Comparison of ENCODE assay signal across 6 cellular contexts in the genomic region with DNA sequence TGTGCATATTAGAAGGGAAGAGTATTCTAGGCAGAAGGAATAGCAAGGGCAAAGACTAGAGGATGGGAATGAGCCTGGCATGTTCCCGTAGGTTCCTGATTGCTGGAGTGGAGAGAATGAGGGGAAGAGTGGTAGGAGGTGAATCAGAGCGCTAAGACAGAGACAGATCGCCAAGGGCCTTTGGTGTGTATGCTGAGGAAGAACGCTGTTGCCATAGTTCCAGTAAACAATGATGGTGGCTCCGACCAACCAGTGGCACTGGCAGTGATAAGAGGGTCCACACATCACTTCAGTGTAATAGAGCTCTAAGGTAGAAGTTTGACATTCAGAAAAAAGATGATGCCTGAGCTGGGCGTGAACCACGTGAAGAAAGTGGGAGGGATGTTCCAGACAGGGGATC. TPM values are rescaled to one million over a fixed set of nuclear protein-coding genes. Genes with fewer than 3 reads are reported as not detected.
A peak's percentile ranks its signal among the peaks of the same experiment; 100 is the strongest.
DNase-seq lines count a peak whose midpoint lies in the region; TF ChIP-seq lines count a peak whose summit lies in the region.

No MANE protein-coding gene starts in this region.

- H3K27me3 Mint-ChIP-seq in IgD-negative memory B cell, result peaks cover 1% of the 10 kb centered on the region

- H3K9me3 ChIP-seq in prostate gland, result no peaks in the 10 kb centered on the region

- H3K9me3 Mint-ChIP-seq in IgD-negative memory B cell, result no peaks in the 10 kb centered on the region

- no peak for DNase-seq in cardiac fibroblast (ENCODE audit: low read depth in 2 of 2)
- DNase-seq in renal cortical epithelial cell (ENCODE audit: low read depth), result peak; percentile 11
- DNase-seq in activated effector memory CD4-positive, alpha-beta T cell treated with Interleukin-2 at 50 U/mL for 16 hours, result no peak
- DNase-seq in prostate gland (ENCODE audit: low spot score), result no peak
- DNase-seq in NCI-H146 (lab: John Stamatoyannopoulos, UW), result no peak

- H3K27me3 ChIP-seq in prostate gland (replicated peaks; ENCODE audit: insufficient read depth), result no peaks in the 10 kb centered on the region

- peaks cover 3 to 17% (median 10%) of the 10 kb centered on the region in 3 donors for H3K4me1 Mint-ChIP-seq in IgD-negative memory B cell

- no peak for TF ChIP-seq CTCF in cardiac fibroblast (IDR thresholded peaks at IDR 0.05; ENCODE audit: low read depth, low read length)
- TF ChIP-seq CTCF in prostate gland (IDR thresholded peaks at IDR 0.05), result no peak

- TF ChIP-seq POLR2A in prostate gland (IDR thresholded peaks at IDR 0.05), result no peak

- intact Hi-C loops in prostate gland (cut with DNase I), result no loop called here

- peak overlapping the region; percentile 88 to 96 (median 92) for H3K4me3 Mint-ChIP-seq in IgD-negative memory B cell

- peak overlapping the region; percentile 67 to 71 for H3K4me3 ChIP-seq in cardiac fibroblast (replicated peaks in 1 of 2; ENCODE audit: low read depth in 2 of 2, low read length in 2 of 2)
- peak overlapping the region in 1 of 2 donors; percentile 51 for H3K4me3 ChIP-seq in prostate gland

- H3K36me3 ChIP-seq in prostate gland, result no peaks in the 10 kb centered on the region

- H3K27ac Mint-ChIP-seq in IgD-negative memory B cell, result peak overlapping the region; percentile 85 to 95 (median 95)

- H3K36me3 Mint-ChIP-seq in IgD-negative memory B cell, result no peaks in the 10 kb centered on the region

- 81% methylated on average over 7 of the region's 7 CpGs for WGBS in prostate gland

- peak overlapping the region in 1 of 2 donors; percentile 85 for H3K27ac ChIP-seq in prostate gland

- no peaks in the 10 kb centered on the region for H3K4me1 ChIP-seq in prostate gland (replicated peaks)

RNA-seq across cellular contexts. Expression of a gene that starts 1.0 kb away (rescaled TPM):
- 22.8 TPM for polyA plus RNA-seq in IgD-negative memory B cell
- total RNA-seq in renal cortical epithelial cell, result 6.1 and 11.9 TPM in 2 replicates
- 10 to 100 TPM in 1 of 2 donors, 1 to 10 TPM in 1; 8.9 to 21.9 TPM for total RNA-seq in prostate gland

RNA-seq across cellular contexts. Expression of a gene that starts 18.9 kb away (rescaled TPM):
- 61.2 TPM for polyA plus RNA-seq in IgD-negative memory B cell
- total RNA-seq in renal cortical epithelial cell (19.8 and 203 TPM in 2 replicates), prostate gland (10 to 100 TPM; 37.8 to 46.9 TPM)

RNA-seq across cellular contexts. Expression of a gene that starts 31.7 kb away (rescaled TPM):
- 11.9 TPM for polyA plus RNA-seq in IgD-negative memory B cell
- total RNA-seq in renal cortical epithelial cell (9.2 and 15.3 TPM in 2 replicates), prostate gland (10 to 100 TPM; 15.1 to 61.7 TPM)

RNA-seq across cellular contexts. Expression of a gene that starts 33.8 kb away (rescaled TPM):
- 278 TPM for polyA plus RNA-seq in IgD-negative memory B cell
- 41.2 and 293 TPM in 2 replicates for total RNA-seq in renal cortical epithelial cell
- total RNA-seq in prostate gland, result 100 to 1,000 TPM; 155 to 169 TPM

RNA-seq across cellular contexts. Expression of a gene that starts 56.8 kb away (rescaled TPM):
- polyA plus RNA-seq in IgD-negative memory B cell, result 53.2 TPM
- 119 and 212 TPM in 2 replicates for total RNA-seq in renal cortical epithelial cell
- total RNA-seq in prostate gland, result 100 to 1,000 TPM; 102 to 190 TPM
